ENCODE assay signal across 1 cellular context in the genomic region with DNA sequence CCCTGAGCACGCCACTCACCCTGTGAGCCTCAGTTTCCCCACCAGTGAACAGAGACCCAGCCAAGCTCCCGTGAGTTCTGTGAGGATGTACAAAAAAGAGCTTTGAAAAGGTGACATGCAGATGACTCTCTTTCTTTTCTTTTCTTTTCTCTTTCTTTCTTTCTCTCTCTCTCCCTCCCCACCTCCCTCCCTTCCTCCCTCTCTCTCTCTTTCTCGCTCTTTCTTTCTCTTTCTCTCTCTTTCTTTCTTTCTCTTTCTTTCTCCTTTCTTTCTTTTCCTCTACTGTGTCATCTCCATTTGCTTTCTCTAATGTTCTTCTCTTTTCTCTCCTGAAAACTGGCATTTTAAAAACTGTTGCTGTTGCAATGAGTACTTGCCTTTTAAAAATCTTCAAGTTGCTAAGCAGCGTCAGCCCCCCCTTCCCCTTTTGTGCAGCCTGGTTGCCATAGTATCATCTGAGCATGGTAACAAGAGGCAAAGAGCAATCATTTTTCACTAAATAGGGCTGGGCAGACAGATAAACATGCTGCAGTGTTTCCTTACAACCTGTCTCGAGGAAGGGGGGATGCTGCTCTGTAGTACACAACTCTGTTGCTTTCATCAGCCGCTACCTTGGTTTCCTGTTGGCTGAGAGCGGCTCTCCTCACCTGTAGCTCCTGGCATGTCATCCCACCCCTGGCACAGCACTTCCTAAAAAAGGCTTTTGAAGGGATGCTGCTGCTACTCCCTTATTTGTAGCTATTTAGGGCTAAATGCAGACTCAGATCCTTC.
TF ChIP-seq lines count a peak whose summit lies in the region.

No MANE protein-coding gene starts in this region.

TF ChIP-seq in HepG2, 621 proteins besides CTCF, POLR2A, EP300 and RAD21:
- no peak for TF ChIP-seq ZNF367 (CRISPR knock-in tag; IDR thresholded peaks at IDR 0.05; ENCODE audit: borderline replicate concordance)
- TF ChIP-seq ZNF781 (CRISPR knock-in tag; IDR thresholded peaks at IDR 0.05; ENCODE audit: borderline replicate concordance, not compliant biosample characterization): no peak
- no peak for TF ChIP-seq FOSL1 (CRISPR knock-in tag; IDR thresholded peaks at IDR 0.05; ENCODE audit: borderline replicate concordance)
- no peak for TF ChIP-seq SAFB2 (CRISPR knock-in tag; IDR thresholded peaks at IDR 0.05; ENCODE audit: borderline replicate concordance, low read depth)
- TF ChIP-seq ZNF558 (CRISPR knock-in tag; IDR thresholded peaks at IDR 0.05; ENCODE audit: borderline replicate concordance): no peak
- no peak for TF ChIP-seq PHF5A (CRISPR knock-in tag; IDR thresholded peaks at IDR 0.05; ENCODE audit: low read depth, unreplicated experiment)
- no peak for TF ChIP-seq ZNF772 (CRISPR knock-in tag; IDR thresholded peaks at IDR 0.05)
- TF ChIP-seq, protein P1, sequence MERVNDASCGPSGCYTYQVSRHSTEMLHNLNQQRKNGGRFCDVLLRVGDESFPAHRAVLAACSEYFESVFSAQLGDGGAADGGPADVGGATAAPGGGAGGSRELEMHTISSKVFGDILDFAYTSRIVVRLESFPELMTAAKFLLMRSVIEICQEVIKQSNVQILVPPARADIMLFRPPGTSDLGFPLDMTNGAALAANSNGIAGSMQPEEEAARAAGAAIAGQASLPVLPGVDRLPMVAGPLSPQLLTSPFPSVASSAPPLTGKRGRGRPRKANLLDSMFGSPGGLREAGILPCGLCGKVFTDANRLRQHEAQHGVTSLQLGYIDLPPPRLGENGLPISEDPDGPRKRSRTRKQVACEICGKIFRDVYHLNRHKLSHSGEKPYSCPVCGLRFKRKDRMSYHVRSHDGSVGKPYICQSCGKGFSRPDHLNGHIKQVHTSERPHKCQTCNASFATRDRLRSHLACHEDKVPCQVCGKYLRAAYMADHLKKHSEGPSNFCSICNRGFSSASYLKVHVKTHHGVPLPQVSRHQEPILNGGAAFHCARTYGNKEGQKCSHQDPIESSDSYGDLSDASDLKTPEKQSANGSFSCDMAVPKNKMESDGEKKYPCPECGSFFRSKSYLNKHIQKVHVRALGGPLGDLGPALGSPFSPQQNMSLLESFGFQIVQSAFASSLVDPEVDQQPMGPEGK (CRISPR knock-in tag; IDR thresholded peaks at IDR 0.05): no peak
- no peak for TF ChIP-seq TSC22D2 (CRISPR knock-in tag; IDR thresholded peaks at IDR 0.05; ENCODE audit: borderline replicate concordance)
- no peak for TF ChIP-seq HIVEP1 (CRISPR knock-in tag; IDR thresholded peaks at IDR 0.05)
- no peak for TF ChIP-seq ETV5 (CRISPR knock-in tag; IDR thresholded peaks at IDR 0.05; ENCODE audit: borderline replicate concordance)
